Comparison of ENCODE assay signal across 35 cellular contexts in genomic region chr16:5468488-5468887, GRCh38.
"Had no signal": no experiment of that assay in that cellular context is flagged by ENCODE, and none has a peak within 500 bp of the region (broad histone marks: within the 10 kb centered on the region; RNA-seq: fewer than 3 reads in every experiment).

No MANE protein-coding gene starts in this region.

- H3K9me3 ChIP-seq: MG63 had no signal

- H3K36me3 ChIP-seq: MG63 had no signal

- H3K4me3 ChIP-seq: MG63 had no signal

- DNase-seq: Karpas-422, Kasumi-1, MG63, MM.1S, MV-4-11, NCI-H1048, NCI-H1092, NCI-H1092 treated with DMSO at 0.1 percent for 48 hours, NCI-H1105, NCI-H1105 treated with DMSO at 0.1 percent for 48 hours, NCI-H1417, NCI-H1417 treated with DMSO at 0.1 percent for 48 hours, NCI-H1436, NCI-H1436 treated with DMSO at 0.1 percent for 48 hours, NCI-H146, NCI-H1694, NCI-H1694 treated with DMSO at 0.1 percent for 48 hours, NCI-H187, NCI-H187 treated with DMSO at 0.1 percent for 48 hours, NCI-H1930, NCI-H2029, NCI-H2081, NCI-H2081 treated with DMSO at 0.1 percent for 48 hours, NCI-H2107, NCI-H2171, NCI-H2171 treated with DMSO at 0.1 percent for 48 hours, NCI-H2227 treated with DMSO at 0.1 percent for 48 hours, NCI-H226, NCI-H345, NCI-H446, NCI-H446 treated with DMSO at 0.1 percent for 48 hours, NCI-H510A, NCI-H510A treated with DMSO at 0.1 percent for 48 hours, NCI-H524, NCI-H524 treated with DMSO at 0.1 percent for 48 hours had no signal
